Comparison of ENCODE assay signal across 8 cellular contexts in genomic region chr2:217988840-217989204, GRCh38. TPM values are rescaled to one million over a fixed set of nuclear protein-coding genes. Genes with fewer than 3 reads are reported as not detected.
DNase-seq lines count a peak whose midpoint lies in the region; ATAC-seq, FAIRE-seq and TF ChIP-seq lines count a peak whose summit lies in the region.
"Had no signal": no experiment of that assay in that cellular context is flagged by ENCODE, and none has a peak within 500 bp of the region (broad histone marks: within the 10 kb centered on the region; RNA-seq: fewer than 3 reads in every experiment).

No MANE protein-coding gene starts in this region.

- H4K20me1 ChIP-seq in Loucy (ENCODE audit: insufficient read depth, low read length, poor library complexity, severe bottlenecking) (no peaks in the 10 kb centered on the region), GM12878 (ENCODE audit: control insufficient read depth, insufficient read depth) (peaks cover 2% of the 10 kb centered on the region; the same call in 1 of the 2 replicates)

- no peaks in the 10 kb centered on the region for H3K27me3 ChIP-seq in Loucy (ENCODE audit: insufficient read depth, low read length, poor library complexity, severe bottlenecking)
- no peaks in the 10 kb centered on the region; a peak in 1 of 4 replicates for H3K27me3 ChIP-seq in GM12878 (replicated peaks in 1 of 2; ENCODE audit: control insufficient read depth in 2 of 2, insufficient read depth in 2 of 2, low read length in 1 of 2)
- H3K27me3 ChIP-seq in lower lobe of right lung (ENCODE audit: low read depth) = no peaks in the 10 kb centered on the region
- no peaks in the 10 kb centered on the region for H3K27me3 ChIP-seq in thyroid gland

- TF ChIP-seq EP300 in GM12878 (IDR thresholded peaks at IDR 0.05; ENCODE audit: borderline replicate concordance in 1 of 2, control insufficient read depth in 1 of 2, low read depth in 2 of 2, low read length in 2 of 2) = no peak

- POLR2A ChIA-PET in GM12878 (lab: Charles Lee) = no interaction called here

- no peak overlapping the region for H3K9ac ChIP-seq in Loucy (ENCODE audit: low read depth, low read length, poor library complexity, severe bottlenecking)
- H3K9ac ChIP-seq in GM12878 (ENCODE audit: control insufficient read depth, insufficient read depth, low read length) = no peak overlapping the region

- H3K27ac ChIP-seq in GM12878 (ENCODE audit: control insufficient read depth, insufficient read depth) (no peak overlapping the region), lower lobe of right lung (peak overlapping the region; percentile 60), thyroid gland (peak overlapping the region; percentile 86 to 94 (median 86))

- FAIRE-seq in GM12878 (lab: Jason Lieb, UNC) = no peak
- FAIRE-seq: bronchial epithelial cell had no signal

- in situ Hi-C loops in GM12878 (cut with MboI) = no loop called here

- RAD21 ChIA-PET in GM12878 (lab: Charles Lee; ENCODE audit: unreplicated experiment) = interaction anchor here (1.1 to 1.3 kb wide), 2 partner anchors 80 to 203 kb away, joined by 3 to 9 read pairs; partner anchors contain the start of gene RUFY4

- no TSS peak for BruUV-seq in GM12878 (replicated peaks; lab: Mats Ljungman, UMichigan)

- H3K4me1 ChIP-seq in Loucy (ENCODE audit: insufficient read depth, low read length, poor library complexity, severe bottlenecking) = no peaks in the 10 kb centered on the region
- no peaks in the 10 kb centered on the region for H3K4me1 ChIP-seq in GM12878 (ENCODE audit: control insufficient read depth, insufficient read depth, low read length)
- H3K4me1 ChIP-seq in lower lobe of right lung = peaks cover 42% of the 10 kb centered on the region
- peaks cover 19 to 39% of the 10 kb centered on the region in 2 donors for H3K4me1 ChIP-seq in thyroid gland

- CTCF ChIA-PET in GM12878 (lab: Yijun Ruan, JAX) = interaction anchor here (0.8 to 4.7 kb wide), 7 partner anchors 11 to 203 kb away, joined by 3 to 40 read pairs (median 3); no protein-coding TSS in a partner anchor

- no peaks in the 10 kb centered on the region for H3K9me2 ChIP-seq in Loucy (replicated peaks; ENCODE audit: low read depth, low read length)

- H3K36me3 ChIP-seq in Loucy (ENCODE audit: insufficient read depth, low read length) (no peaks in the 10 kb centered on the region), GM12878 (ENCODE audit: control insufficient read depth in 2 of 2, insufficient read depth in 2 of 2, low read length in 1 of 2) (no peaks in the 10 kb centered on the region), lower lobe of right lung (no peaks in the 10 kb centered on the region), thyroid gland (no peaks in the 10 kb centered on the region)

- intact Hi-C loops in GM12878 (cut with micrococcal nuclease; ENCODE audit: unreplicated experiment) = loop anchor here (1.0 to 2.0 kb wide), 4 partner anchors 80 to 204 kb away; partner anchors contain the start of gene RUFY4
- intact Hi-C loops in lower lobe of right lung (cut with DNase I) = no loop called here
- intact Hi-C loops in thyroid gland (cut with DNase I) = loop anchor here (2.0 to 5.0 kb wide), 2 partner anchors 102 to 200 kb away; no protein-coding TSS in a partner anchor

- DNase-seq in GM12878 (ENCODE audit: low read depth, low spot score) = no peak
- no peak for DNase-seq in lower lobe of right lung
- DNase-seq in thyroid gland = peak in 1 of 2 donors; percentile 70
- no peak for DNase-seq in SIG-M5 (lab: John Stamatoyannopoulos, UW)

- no peaks in the 10 kb centered on the region for H3F3A ChIP-seq in Loucy (ENCODE audit: low read depth)

- H3K4me2 ChIP-seq in Loucy (ENCODE audit: low read depth, low read length, poor library complexity, severe bottlenecking) (no peak overlapping the region), GM12878 (ENCODE audit: control insufficient read depth, insufficient read depth) (no peak overlapping the region)

- H3K9me3 ChIP-seq in Loucy (ENCODE audit: insufficient read depth, low read depth, low read length) = no peaks in the 10 kb centered on the region
- H3K9me3 ChIP-seq in GM12878 (replicated peaks; ENCODE audit: control insufficient read depth, insufficient read depth, low read length) = no peaks in the 10 kb centered on the region
- H3K9me3 ChIP-seq in lower lobe of right lung = no peaks in the 10 kb centered on the region
- no peaks in the 10 kb centered on the region for H3K9me3 ChIP-seq in thyroid gland

- SMC1A ChIA-PET in GM12878 (lab: Charles Lee; ENCODE audit: uncharacterized antibody, unreplicated experiment) = interaction anchor here (1.0 kb wide), 2 partner anchors 200 to 203 kb away, joined by 3 read pairs; no protein-coding TSS in a partner anchor

- TF ChIP-seq CTCF in Loucy (conservative IDR thresholded peaks at IDR 0.05; ENCODE audit: low read length) (0 out of 2 replicates have a peak, but pooled peaks have one; percentile 31), GM12878 (IDR thresholded peaks at IDR 0.05 in 2 of 3, conservative IDR thresholded peaks at IDR 0.05 in 1 of 3; ENCODE audit: control insufficient read depth in 2 of 3, extremely low read depth in 1 of 3, insufficient read depth in 1 of 3, low read depth in 3 of 3, low read length in 3 of 3) (no peak), lower lobe of right lung (IDR thresholded peaks at IDR 0.05) (no peak), thyroid gland (IDR thresholded peaks at IDR 0.05) (peak in 1 of 6 experiments; percentile 4)

- TF ChIP-seq POLR2A in GM12878 (IDR thresholded peaks at IDR 0.05; ENCODE audit: low read depth, low read length) (no peak), thyroid gland (IDR thresholded peaks at IDR 0.05) (no peak)

- H3K4me3 ChIP-seq in Loucy (ENCODE audit: low read length, poor library complexity, severe bottlenecking) = no peak overlapping the region
- H3K4me3 ChIP-seq in GM12878 = no peak overlapping the region
- no peak overlapping the region for H3K4me3 ChIP-seq in lower lobe of right lung
- no peak overlapping the region for H3K4me3 ChIP-seq in thyroid gland (replicated peaks in 1 of 3)

- H3K79me2 ChIP-seq in Loucy (ENCODE audit: insufficient read depth, low read length) (no peaks in the 10 kb centered on the region), GM12878 (ENCODE audit: control insufficient read depth, insufficient read depth, low read length) (no peaks in the 10 kb centered on the region)

- H2AFZ ChIP-seq in Loucy (ENCODE audit: low read length) (no peak overlapping the region), GM12878 (ENCODE audit: control insufficient read depth, low read depth, low read length) (no peak overlapping the region)

- 8% methylated on average over 4 of the region's 4 CpGs for WGBS in GM12878 (ENCODE audit: insufficient coverage, insufficient replicate concordance, low lambda C conversion rate, missing lambda C conversion rate)
- 34 to 55% methylated on average over 3 to 4 of the region's 4 CpGs for WGBS in thyroid gland, 2 donors

- ATAC-seq in GM12878 (peak; percentile 44), lower lobe of right lung (peak; percentile 29 to 60), GM19023 (IDR thresholded peaks at IDR 0.05; ENCODE audit: unreplicated experiment) (no peak), GM21825 (IDR thresholded peaks at IDR 0.05; ENCODE audit: unreplicated experiment) (no peak)

- no peak for TF ChIP-seq RAD21 in GM12878 (IDR thresholded peaks at IDR 0.05; ENCODE audit: insufficient read depth, low read depth, low read length)

TF ChIP-seq in GM12878, 131 proteins besides CTCF, POLR2A, EP300 and RAD21:
- no peak for TF ChIP-seq NBN (IDR thresholded peaks at IDR 0.05)
- TF ChIP-seq NFXL1 (IDR thresholded peaks at IDR 0.05; ENCODE audit: borderline replicate concordance) = no peak
- TF ChIP-seq ATF7 (IDR thresholded peaks at IDR 0.05; ENCODE audit: low read depth) = peak; percentile 28; the same call in 1 of the 2 replicates
TF ChIP-seq in GM12878: peak in this region for 1.

RNA-seq across cellular contexts. Expression of gene TNS1, which starts 14.0 kb away (rescaled TPM):
- 11.5 and 12.1 TPM in 2 replicates for total RNA-seq in GM12878 (2013; cell fraction: nucleolus; rRNA removed)
- total RNA-seq in GM12878 (2014; rRNA removed) = not detected in 2 replicates
- total RNA-seq in GM12878 (2014; rRNA removed; fragmentation: Illumina TruSeq; extraction: Trizol) = not detected in 2 replicates
- total RNA-seq in GM12878 (2021) = 0.44 and 0.80 TPM in 2 replicates
- polyA plus RNA-seq in GM12878 (2011; ENCODE audit: low read depth) = 0.21 TPM
- 0.05 and 0.06 TPM in 2 replicates for polyA plus RNA-seq in GM12878 (2011; rRNA removed)
- 0.07 and 0.08 TPM in 2 replicates for polyA plus RNA-seq in GM12878 (2011; cell fraction: cytosol; rRNA removed)
- polyA plus RNA-seq in GM12878 (2011; cell fraction: nucleus; rRNA removed) = 0.47 and 0.75 TPM in 2 replicates
- 0.55 and 0.90 TPM in 2 replicates for polyA plus RNA-seq in GM12878 (2012)
- 0.06 TPM in 1 of 2 replicates, not detected in the other for polyA plus RNA-seq in GM12878 (2014; fragmentation: Illumina TruSeq; extraction: Trizol)
- polyA plus RNA-seq in GM12878 (2014; fragmentation: Nextera tagmentation; extraction: Ambion mirVana) = not detected
- polyA plus RNA-seq in GM12878 (2014; rRNA removed) = not detected in 2 replicates
- polyA plus RNA-seq in GM12878 (2016; fragmentation: Nextera tagmentation; extraction: Ambion mirVana) = not detected
- polyA minus RNA-seq in GM12878 (2011; rRNA and poly(A)+ RNA removed) = 0.88 and 1.8 TPM in 2 replicates
- 0.40 and 0.94 TPM in 2 replicates for polyA minus RNA-seq in GM12878 (2011; cell fraction: cytosol; rRNA and poly(A)+ RNA removed)
- polyA minus RNA-seq in GM12878 (2011; cell fraction: nucleus; rRNA and poly(A)+ RNA removed) = 1.1 and 1.4 TPM in 2 replicates
- 505 TPM for total RNA-seq in lower lobe of right lung
- total RNA-seq in thyroid gland = 100 to 1,000 TPM; 169 to 316 (median 229) TPM

Comparison
In these comparisons a context has a peak if more than half of its experiments do, and no peak if none do; other contexts are left out.
1. ATAC-seq: peak in GM12878 (single experiment) and lower lobe of right lung (2 of 2); none in GM19023 (single experiment) and GM21825 (single experiment).
2. RNA of gene TNS1, which starts 14.0 kb away (total RNA-seq): 505 TPM in lower lobe of right lung (single experiment) and 169 to 316 TPM in thyroid gland; 0.44 to 12.1 TPM in GM12878; every median in the first group is over 10 times any median in the second.